Comparison of ENCODE assay signal across 8 cellular contexts in genomic region chr15:40340038-40340739, GRCh38. TPM values are rescaled to one million over a fixed set of nuclear protein-coding genes. Genes with fewer than 3 reads are reported as not detected.
DNase-seq lines count a peak whose midpoint lies in the region; TF ChIP-seq lines count a peak whose summit lies in the region.

No MANE protein-coding gene starts in this region.

- POLR2A ChIA-PET in activated CD4-positive, alpha-beta memory T cell treated with anti-CD3 and anti-CD28 coated beads for 36 hours (lab: Charles Lee) = no interaction called here

- H4K20me1 ChIP-seq in neural cell (ENCODE audit: insufficient read depth) = no peaks in the 10 kb centered on the region

- no peaks in the 10 kb centered on the region for H3K79me2 ChIP-seq in neural cell (replicated peaks; ENCODE audit: insufficient read depth, low read length)

- H3K4me2 ChIP-seq in neural cell (ENCODE audit: low read length) = no peak overlapping the region

- CTCF ChIA-PET in activated CD4-positive, alpha-beta memory T cell treated with anti-CD3 and anti-CD28 coated beads for 36 hours (lab: Charles Lee) = interaction anchor here (0.6 to 12.8 kb wide), 16 partner anchors 13 to 123 kb away, joined by 3 to 248 read pairs (median 6); partner anchors contain the start of genes INAFM2 and PLCB2

- no peak for TF ChIP-seq EP300 in neural cell (conservative IDR thresholded peaks at IDR 0.05; ENCODE audit: poor library complexity, severe bottlenecking)

- H3K9me3 ChIP-seq in esophagus (ENCODE audit: control insufficient read depth in 2 of 2, insufficient read depth in 1 of 2, low read depth in 1 of 2, low read length in 1 of 2) (no peaks in the 10 kb centered on the region), neural cell (ENCODE audit: low read length) (no peaks in the 10 kb centered on the region)

- no peaks in the 10 kb centered on the region for H3K27me3 ChIP-seq in esophagus (ENCODE audit: control insufficient read depth in 1 of 2, insufficient read depth in 2 of 2, low read length in 2 of 2)
- no peaks in the 10 kb centered on the region for H3K27me3 ChIP-seq in neural cell (ENCODE audit: insufficient read depth, low read depth, low read length)

- H3K9me2 ChIP-seq in neural cell (ENCODE audit: insufficient read depth, low read length) = no peaks in the 10 kb centered on the region

- peaks cover 19 to 59% of the 10 kb centered on the region in 2 donors for H3K4me1 ChIP-seq in esophagus (ENCODE audit: control insufficient read depth in 2 of 2, insufficient read depth in 2 of 2, low read length in 1 of 2)

- no peak overlapping the region for H3K4me3 Mint-ChIP-seq in activated CD4-positive, alpha-beta memory T cell treated with anti-CD3 and anti-CD28 coated beads for 36 hours

- no peaks in the 10 kb centered on the region for H3K27me3 Mint-ChIP-seq in activated CD4-positive, alpha-beta memory T cell treated with anti-CD3 and anti-CD28 coated beads for 36 hours

- H3K9me3 Mint-ChIP-seq in activated CD4-positive, alpha-beta memory T cell treated with anti-CD3 and anti-CD28 coated beads for 36 hours = no peaks in the 10 kb centered on the region

- H3K27ac Mint-ChIP-seq in activated CD4-positive, alpha-beta memory T cell treated with anti-CD3 and anti-CD28 coated beads for 36 hours = no peak overlapping the region

- TF ChIP-seq RAD21 in neural cell (conservative IDR thresholded peaks at IDR 0.05) = no peak

- WGBS in esophagus, 2 donors = 27 to 28% methylated on average over 14 of the region's 14 CpGs

- H3K4me1 Mint-ChIP-seq in activated CD4-positive, alpha-beta memory T cell treated with anti-CD3 and anti-CD28 coated beads for 36 hours (ENCODE audit: low read depth) = peaks cover 4% of the 10 kb centered on the region

- DNase-seq in AG20443 (ENCODE audit: low spot score) = peak; percentile 75
- peak; percentile 34 for DNase-seq in NCI-H69 (lab: John Stamatoyannopoulos, UW)
- DNase-seq in NOMO-1 treated with dmso at 0.1 percent for 144 hours (lab: John Stamatoyannopoulos, UW; ENCODE audit: unreplicated experiment) = no peak
- DNase-seq in SKM-1 treated with dmso at 0.1 percent for 144 hours (lab: John Stamatoyannopoulos, UW; ENCODE audit: unreplicated experiment) = no peak
- DNase-seq in activated CD4-positive, alpha-beta T cell treated with anti-CD3 and anti-CD28 coated beads for 48 hours = no peak
- DNase-seq in activated CD4-positive, alpha-beta memory T cell treated with anti-CD3 and anti-CD28 coated beads for 36 hours = no peak

- peaks cover 0 to 11% of the 10 kb centered on the region in 2 donors for H3K36me3 ChIP-seq in esophagus (ENCODE audit: control insufficient read depth in 2 of 2, insufficient read depth in 2 of 2, low read length in 1 of 2)
- no peaks in the 10 kb centered on the region for H3K36me3 ChIP-seq in neural cell (ENCODE audit: insufficient read depth, low read length)

- intact Hi-C loops in activated CD4-positive, alpha-beta memory T cell treated with anti-CD3 and anti-CD28 coated beads for 36 hours (cut with micrococcal nuclease) = no loop called here

- peak overlapping the region; percentile 20 for H3K9ac ChIP-seq in neural cell (ENCODE audit: low read length)

- H3K4me3 ChIP-seq in esophagus (ENCODE audit: low read depth in 1 of 2, low read length in 2 of 2) (peak overlapping the region; percentile 60 to 64), neural cell (ENCODE audit: low read length) (no peak overlapping the region)

- no peak overlapping the region for H2AFZ ChIP-seq in neural cell (ENCODE audit: low read depth, low read length)

- H3K36me3 Mint-ChIP-seq in activated CD4-positive, alpha-beta memory T cell treated with anti-CD3 and anti-CD28 coated beads for 36 hours = no peaks in the 10 kb centered on the region

- TF ChIP-seq CTCF in neural cell (IDR thresholded peaks at IDR 0.05; ENCODE audit: poor library complexity, severe bottlenecking) = no peak

- H3K27ac ChIP-seq in esophagus (ENCODE audit: low read depth in 2 of 2, low read length in 1 of 2) = peak overlapping the region; percentile 95 to 99
- H3K27ac ChIP-seq in neural cell (ENCODE audit: low read length) = no peak overlapping the region

- H3F3A ChIP-seq in neural cell (ENCODE audit: insufficient read depth, low read length, poor library complexity, severe bottlenecking) = no peaks in the 10 kb centered on the region

TF ChIP-seq in neural cell, 6 proteins besides CTCF, POLR2A, EP300 and RAD21:
- TF ChIP-seq REST (IDR thresholded peaks at IDR 0.05; ENCODE audit: borderline replicate concordance) (no peak), TAF1 (IDR thresholded peaks at IDR 0.05; ENCODE audit: low read depth) (no peak), SMC3 (conservative IDR thresholded peaks at IDR 0.05; ENCODE audit: poor library complexity) (no peak), EZH2 (IDR thresholded peaks at IDR 0.05; ENCODE audit: borderline replicate concordance, insufficient read depth, low read length, poor library complexity, severe bottlenecking) (no peak), POLR2AphosphoS5 (IDR thresholded peaks at IDR 0.05) (no peak), MXI1 (conservative IDR thresholded peaks at IDR 0.05; ENCODE audit: poor library complexity, severe bottlenecking) (no peak)

RNA-seq across cellular contexts. Expression of gene CCDC9B, which starts 0.6 kb away (rescaled TPM):
- polyA plus RNA-seq in esophagus = 10 to 100 TPM; 21.1 to 58.1 TPM
- not detected in 2 replicates for polyA plus RNA-seq in neural cell
- polyA minus RNA-seq in neural cell = not detected in 2 replicates
- 1 to 10 TPM in 1 of 2 experiments, under 1 TPM in 1; 0.53 to 1.6 TPM for total RNA-seq in activated CD4-positive, alpha-beta memory T cell treated with anti-CD3 and anti-CD28 coated beads for 36 hours

RNA-seq across cellular contexts. Expression of gene PHGR1, which starts 10.6 kb away (rescaled TPM):
- polyA plus RNA-seq in esophagus (1 to 10 TPM in 1 of 2 donors, under 1 TPM in 1; 0.25 to 2.8 TPM), neural cell (not detected in 2 replicates)
- polyA minus RNA-seq in neural cell = not detected in 2 replicates
- not detected for total RNA-seq in activated CD4-positive, alpha-beta memory T cell treated with anti-CD3 and anti-CD28 coated beads for 36 hours

RNA-seq across cellular contexts. Expression of gene INAFM2, which starts 16.7 kb away (rescaled TPM):
- polyA plus RNA-seq in esophagus (1 to 10 TPM; 6.4 to 7.0 TPM), neural cell (14.8 and 15.7 TPM in 2 replicates)
- 20.4 and 20.7 TPM in 2 replicates for polyA minus RNA-seq in neural cell
- total RNA-seq in activated CD4-positive, alpha-beta memory T cell treated with anti-CD3 and anti-CD28 coated beads for 36 hours = 1 to 10 TPM; 6.7 to 7.4 TPM

RNA-seq across cellular contexts. Expression of gene DISP2, which starts 17.8 kb away (rescaled TPM):
- polyA plus RNA-seq in esophagus (1 to 10 TPM in 1 of 2 donors, under 1 TPM in 1; 0.33 to 1.3 TPM), neural cell (5.0 and 26.0 TPM in 2 replicates)
- polyA minus RNA-seq in neural cell = 11.6 and 13.6 TPM in 2 replicates
- under 1 TPM; 0.02 to 0.05 TPM for total RNA-seq in activated CD4-positive, alpha-beta memory T cell treated with anti-CD3 and anti-CD28 coated beads for 36 hours

RNA-seq across cellular contexts. Expression of gene PLCB2, which starts 32.5 kb away (rescaled TPM):
- polyA plus RNA-seq in esophagus (1 to 10 TPM; 5.3 to 7.3 TPM), neural cell (7.4 and 9.2 TPM in 2 replicates)
- 3.2 and 4.1 TPM in 2 replicates for polyA minus RNA-seq in neural cell
- total RNA-seq in activated CD4-positive, alpha-beta memory T cell treated with anti-CD3 and anti-CD28 coated beads for 36 hours = 10 to 100 TPM; 65.3 to 70.7 TPM

Comparison
In these comparisons a context has a peak if more than half of its experiments do, and no peak if none do; other contexts are left out.
1. DNase-seq: peak in AG20443 (single experiment) and NCI-H69 (single experiment); none in NOMO-1 treated with dmso at 0.1 percent for 144 hours (single experiment), SKM-1 treated with dmso at 0.1 percent for 144 hours (single experiment), activated CD4-positive, alpha-beta T cell treated with anti-CD3 and anti-CD28 coated beads for 48 hours (single experiment) and activated CD4-positive, alpha-beta memory T cell treated with anti-CD3 and anti-CD28 coated beads for 36 hours (single experiment).
2. RNA of gene CCDC9B, which starts 0.6 kb away (polyA plus RNA-seq): 21.1 to 58.1 TPM in esophagus; not detected in neural cell; every median in the first group is over 10 times any median in the second.